Comparison of ENCODE assay signal across 1 cellular context in genomic region chr20:17965042-17965697, GRCh38.
TF ChIP-seq lines count a peak whose summit lies in the region.

No MANE protein-coding gene starts in this region.

TF ChIP-seq in HepG2, 621 proteins besides CTCF, POLR2A, EP300 and RAD21 (continued from another document and continues in another):
- TF ChIP-seq KIAA2018 (CRISPR knock-in tag; IDR thresholded peaks at IDR 0.05; ENCODE audit: borderline replicate concordance), result no peak
- no peak for TF ChIP-seq ZFP82 (CRISPR knock-in tag; IDR thresholded peaks at IDR 0.05; ENCODE audit: borderline replicate concordance)
- TF ChIP-seq, protein P1, sequence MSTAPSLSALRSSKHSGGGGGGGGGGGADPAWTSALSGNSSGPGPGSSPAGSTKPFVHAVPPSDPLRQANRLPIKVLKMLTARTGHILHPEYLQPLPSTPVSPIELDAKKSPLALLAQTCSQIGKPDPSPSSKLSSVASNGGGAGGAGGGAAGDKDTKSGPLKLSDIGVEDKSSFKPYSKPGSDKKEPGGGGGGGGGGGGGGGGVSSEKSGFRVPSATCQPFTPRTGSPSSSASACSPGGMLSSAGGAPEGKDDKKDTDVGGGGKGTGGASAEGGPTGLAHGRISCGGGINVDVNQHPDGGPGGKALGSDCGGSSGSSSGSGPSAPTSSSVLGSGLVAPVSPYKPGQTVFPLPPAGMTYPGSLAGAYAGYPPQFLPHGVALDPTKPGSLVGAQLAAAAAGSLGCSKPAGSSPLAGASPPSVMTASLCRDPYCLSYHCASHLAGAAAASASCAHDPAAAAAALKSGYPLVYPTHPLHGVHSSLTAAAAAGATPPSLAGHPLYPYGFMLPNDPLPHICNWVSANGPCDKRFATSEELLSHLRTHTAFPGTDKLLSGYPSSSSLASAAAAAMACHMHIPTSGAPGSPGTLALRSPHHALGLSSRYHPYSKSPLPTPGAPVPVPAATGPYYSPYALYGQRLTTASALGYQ (CRISPR knock-in tag; IDR thresholded peaks at IDR 0.05), result 0 out of 2 replicates have a peak, but pooled peaks have one; percentile 40
- TF ChIP-seq ZNF543 (CRISPR knock-in tag; IDR thresholded peaks at IDR 0.05), result peak; percentile 38; the same call in 1 of the 2 replicates
- TF ChIP-seq ZNF577 (CRISPR knock-in tag; IDR thresholded peaks at IDR 0.05; ENCODE audit: borderline replicate concordance, low read depth), result no peak
- TF ChIP-seq THAP11 (CRISPR knock-in tag; IDR thresholded peaks at IDR 0.05), result 0 out of 2 replicates have a peak, but pooled peaks have one; percentile 14
- TF ChIP-seq FOXO4 (CRISPR knock-in tag; conservative IDR thresholded peaks at IDR 0.05), result 0 out of 2 replicates have a peak, but pooled peaks have one; percentile 72
- no peak for TF ChIP-seq ZNF562 (CRISPR knock-in tag; IDR thresholded peaks at IDR 0.05; ENCODE audit: borderline replicate concordance)
- peak; percentile 8; the same call in 1 of the 2 replicates for TF ChIP-seq SIN3B (IDR thresholded peaks at IDR 0.05; ENCODE audit: low read length)
- TF ChIP-seq CBX2 (IDR thresholded peaks at IDR 0.05; ENCODE audit: low read depth, low read length), result no peak
- no peak for TF ChIP-seq CBX2 (CRISPR knock-in tag; IDR thresholded peaks at IDR 0.05; ENCODE audit: low read depth)
- 0 out of 2 replicates have a peak, but pooled peaks have one; percentile 45 for TF ChIP-seq KDM2A (CRISPR knock-in tag; IDR thresholded peaks at IDR 0.05; ENCODE audit: borderline replicate concordance, low read depth)
- peak; percentile 46; the same call in 1 of the 2 replicates for TF ChIP-seq ZNF766 (CRISPR knock-in tag; IDR thresholded peaks at IDR 0.05; ENCODE audit: borderline replicate concordance)
- no peak for TF ChIP-seq NONO (IDR thresholded peaks at IDR 0.05)
- TF ChIP-seq NONO (CRISPR knock-in tag; conservative IDR thresholded peaks at IDR 0.05), result peak; percentile 6; the same call in 1 of the 2 replicates
- no peak for TF ChIP-seq ZNF367 (CRISPR knock-in tag; IDR thresholded peaks at IDR 0.05; ENCODE audit: borderline replicate concordance)
- TF ChIP-seq ZNF329 (CRISPR knock-in tag; IDR thresholded peaks at IDR 0.05; ENCODE audit: low read depth), result no peak
- no peak for TF ChIP-seq CREB1 (IDR thresholded peaks at IDR 0.05)
- 0 out of 2 replicates have a peak, but pooled peaks have one; percentile 45 for TF ChIP-seq CREB1 (CRISPR knock-in tag; IDR thresholded peaks at IDR 0.05)
- no peak for TF ChIP-seq MTF1 (CRISPR knock-in tag; IDR thresholded peaks at IDR 0.05)
- no peak; the same call in 1 of the 2 replicates for TF ChIP-seq ZC3H13 (CRISPR knock-in tag; IDR thresholded peaks at IDR 0.05)
- TF ChIP-seq HNF4G (IDR thresholded peaks at IDR 0.05; ENCODE audit: borderline replicate concordance, low read depth, low read length), result peak; percentile 10; the same call in 1 of the 2 replicates
- TF ChIP-seq HNF4G (CRISPR knock-in tag; IDR thresholded peaks at IDR 0.05; ENCODE audit: borderline replicate concordance, low read depth), result no peak
- peak; percentile 48; the same call in 1 of the 2 replicates for TF ChIP-seq AHR (CRISPR knock-in tag; IDR thresholded peaks at IDR 0.05)
- 0 out of 2 replicates have a peak, but pooled peaks have one; percentile 13 for TF ChIP-seq MXD4 (CRISPR knock-in tag; IDR thresholded peaks at IDR 0.05)
- TF ChIP-seq LRRFIP1 (CRISPR knock-in tag; conservative IDR thresholded peaks at IDR 0.05), result 0 out of 2 replicates have a peak, but pooled peaks have one; percentile 66
- 0 out of 2 replicates have a peak, but pooled peaks have one; percentile 34 for TF ChIP-seq ZNF619 (CRISPR knock-in tag; IDR thresholded peaks at IDR 0.05)
- TF ChIP-seq TBX2 (CRISPR knock-in tag; IDR thresholded peaks at IDR 0.05; ENCODE audit: borderline replicate concordance), result peak; percentile 26
- peak; percentile 65 for TF ChIP-seq POLR2AphosphoS5 (IDR thresholded peaks at IDR 0.05; ENCODE audit: low read depth, low read length)
- TF ChIP-seq RAD51 (IDR thresholded peaks at IDR 0.05; ENCODE audit: borderline replicate concordance), result no peak
- 0 out of 2 replicates have a peak, but pooled peaks have one; percentile 6 for TF ChIP-seq ZSCAN20 (CRISPR knock-in tag; IDR thresholded peaks at IDR 0.05; ENCODE audit: borderline replicate concordance)
- no peak for TF ChIP-seq ZNF546 (CRISPR knock-in tag; conservative IDR thresholded peaks at IDR 0.05)
- peak; percentile 31; the same call in 1 of the 2 replicates for TF ChIP-seq POGK (CRISPR knock-in tag; conservative IDR thresholded peaks at IDR 0.05)
- TF ChIP-seq SSRP1 (CRISPR knock-in tag; IDR thresholded peaks at IDR 0.05), result peak; percentile 60; the same call in 1 of the 2 replicates
- no peak for TF ChIP-seq ZNF563 (CRISPR knock-in tag; IDR thresholded peaks at IDR 0.05)
- TF ChIP-seq, protein P2, sequence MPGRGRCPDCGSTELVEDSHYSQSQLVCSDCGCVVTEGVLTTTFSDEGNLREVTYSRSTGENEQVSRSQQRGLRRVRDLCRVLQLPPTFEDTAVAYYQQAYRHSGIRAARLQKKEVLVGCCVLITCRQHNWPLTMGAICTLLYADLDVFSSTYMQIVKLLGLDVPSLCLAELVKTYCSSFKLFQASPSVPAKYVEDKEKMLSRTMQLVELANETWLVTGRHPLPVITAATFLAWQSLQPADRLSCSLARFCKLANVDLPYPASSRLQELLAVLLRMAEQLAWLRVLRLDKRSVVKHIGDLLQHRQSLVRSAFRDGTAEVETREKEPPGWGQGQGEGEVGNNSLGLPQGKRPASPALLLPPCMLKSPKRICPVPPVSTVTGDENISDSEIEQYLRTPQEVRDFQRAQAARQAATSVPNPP (CRISPR knock-in tag; IDR thresholded peaks at IDR 0.05), result no peak
- no peak for TF ChIP-seq KDM1A (CRISPR knock-in tag; IDR thresholded peaks at IDR 0.05)
- no peak for TF ChIP-seq ZNF256 (CRISPR knock-in tag; conservative IDR thresholded peaks at IDR 0.05)
